1 cellular context compared by ENCODE assay signal in genomic region chr20:52311209-52311794, GRCh38.
TF ChIP-seq lines count a peak whose summit lies in the region.

No MANE protein-coding gene starts in this region.

TF ChIP-seq in GM23338, 12 proteins besides CTCF, POLR2A, EP300 and RAD21 (continued from another document):
- no peak for TF ChIP-seq REST (IDR thresholded peaks at IDR 0.05; ENCODE audit: unreplicated experiment)
- TF ChIP-seq ETS1 (IDR thresholded peaks at IDR 0.05): no peak
